In the genomic region with DNA sequence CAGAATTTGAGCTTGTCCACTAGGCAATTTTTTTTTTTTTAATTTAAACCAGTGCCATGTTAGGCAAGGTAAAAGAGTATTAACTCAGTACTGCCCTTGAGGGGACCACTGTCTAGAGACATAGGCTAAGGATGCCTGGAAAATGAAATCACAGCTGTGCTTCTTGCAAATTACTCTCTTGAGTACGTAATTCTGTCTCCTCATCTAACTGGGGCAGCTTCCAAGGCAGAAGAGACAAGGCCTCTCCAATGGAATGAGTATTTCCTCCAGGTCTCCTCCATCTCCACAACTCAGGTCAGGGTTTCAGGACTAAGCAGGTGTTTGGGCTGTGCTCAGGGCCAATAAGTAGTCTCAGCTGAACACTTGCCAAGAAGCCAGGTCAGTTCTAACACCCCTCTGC, we compare ENCODE assay signal across 16 cellular contexts. TPM values are rescaled to one million over a fixed set of nuclear protein-coding genes. Genes with fewer than 3 reads are reported as not detected.
DNase-seq lines count a peak whose midpoint lies in the region; ATAC-seq and TF ChIP-seq lines count a peak whose summit lies in the region.
"Had no signal": no experiment of that assay in that cellular context is flagged by ENCODE, and none has a peak within 500 bp of the region (broad histone marks: within the 10 kb centered on the region; RNA-seq: fewer than 3 reads in every experiment).

No MANE protein-coding gene starts in this region.

- no peak for TF ChIP-seq CTCF in mucosa of descending colon (IDR thresholded peaks at IDR 0.05)
- TF ChIP-seq CTCF in hepatocyte (IDR thresholded peaks at IDR 0.05; ENCODE audit: poor library complexity) = no peak

- no peaks in the 10 kb centered on the region for H3K9me3 ChIP-seq in GM23248 (ENCODE audit: low read depth)
- no peaks in the 10 kb centered on the region for H3K9me3 ChIP-seq in mucosa of descending colon
- no peaks in the 10 kb centered on the region for H3K9me3 ChIP-seq in hepatocyte (ENCODE audit: low read depth)
- H3K9me3 ChIP-seq: BLaER1, HAP-1, lower lobe of right lung, upper lobe of right lung had no signal

- H2AFZ ChIP-seq in GM23248 (no peak overlapping the region), hepatocyte (no peak overlapping the region)

- H3K79me2 ChIP-seq in GM23248 (ENCODE audit: insufficient read depth) = no peaks in the 10 kb centered on the region
- H3K79me2 ChIP-seq in hepatocyte = no peaks in the 10 kb centered on the region

- in situ Hi-C loops in GM23248 (cut with MboI) = loop anchor here (25.0 kb wide), 1 partner anchor 286 kb away; no protein-coding TSS in a partner anchor

- H3K9ac ChIP-seq in GM23248 = no peak overlapping the region
- H3K9ac ChIP-seq: BLaER1 had no signal

- DNase-seq in AG08395 (ENCODE audit: low spot score) = peak; percentile 67
- peak; percentile 81 for DNase-seq in GM23248
- DNase-seq in cerebellar cortex (ENCODE audit: low spot score) = peak; percentile 9
- DNase-seq in mucosa of descending colon = no peak
- DNase-seq in hepatocyte (ENCODE audit: low spot score) = no peak
- no peak for DNase-seq in 8988T
- DNase-seq in NCI-H748 treated with DMSO at 0.1 percent for 48 hours (lab: John Stamatoyannopoulos, UW) = no peak
- DNase-seq in activated effector memory CD4-positive, alpha-beta T cell treated with anti-CD3 and anti-CD28 coated beads, Interleukin-2, amount 50 U/mL, for 16 hours = no peak
- DNase-seq: activated B cell treated with CpG ODN at 0.5 μM for 24 hours; effector CD8-positive, alpha-beta T cell; lower lobe of right lung; NCI-H187; occipital lobe; upper lobe of right lung had no signal

- 44 to 47% methylated on average over 1 of the region's 1 CpG for WGBS in GM23248 (ENCODE audit: low coverage in 1 of 2, low lambda C conversion rate in 2 of 2, missing lambda C conversion rate in 2 of 2), 2 experiments
- 89% methylated on average over 1 of the region's 1 CpG for WGBS in hepatocyte (ENCODE audit: low lambda C conversion rate, missing lambda C conversion rate)

- peak overlapping the region; percentile 29 for H3K4me2 ChIP-seq in GM23248 (ENCODE audit: unreplicated experiment)
- H3K4me2 ChIP-seq in hepatocyte = no peak overlapping the region

- H3K36me3 ChIP-seq in GM23248 (ENCODE audit: low read depth) = no peaks in the 10 kb centered on the region
- H3K36me3 ChIP-seq in mucosa of descending colon (ENCODE audit: low read depth) = no peaks in the 10 kb centered on the region
- H3K36me3 ChIP-seq in hepatocyte (replicated peaks; ENCODE audit: insufficient read depth, low read depth) = no peaks in the 10 kb centered on the region

- peak; percentile 19 for ATAC-seq in mucosa of descending colon

- H3K27ac ChIP-seq in GM23248 = peak overlapping the region; percentile 53
- no peak overlapping the region for H3K27ac ChIP-seq in hepatocyte
- H3K27ac ChIP-seq: lower lobe of right lung, upper lobe of right lung had no signal

- intact Hi-C loops in mucosa of descending colon (cut with DNase I, micrococcal nuclease) = loop anchor here in 1 of 2 donors (10.0 kb wide), 1 partner anchor 293 kb away; no protein-coding TSS in a partner anchor

- H3F3A ChIP-seq in GM23248 (ENCODE audit: insufficient read depth) = peaks cover 18% of the 10 kb centered on the region

- H4K20me1 ChIP-seq in GM23248 (ENCODE audit: insufficient read depth) = no peaks in the 10 kb centered on the region
- no peaks in the 10 kb centered on the region for H4K20me1 ChIP-seq in hepatocyte (ENCODE audit: insufficient read depth, poor library complexity, severe bottlenecking)
- H4K20me1 ChIP-seq: BLaER1 had no signal

- H3K9me2 ChIP-seq in GM23248 (ENCODE audit: insufficient read depth) (no peaks in the 10 kb centered on the region), hepatocyte (replicated peaks; ENCODE audit: insufficient read depth) (no peaks in the 10 kb centered on the region)

- H3K4me3 ChIP-seq in GM23248 (no peak overlapping the region), mucosa of descending colon (no peak overlapping the region), hepatocyte (no peak overlapping the region)
- H3K4me3 ChIP-seq: BLaER1, HAP-1, lower lobe of right lung, upper lobe of right lung had no signal

- peaks cover 27% of the 10 kb centered on the region for H3K4me1 ChIP-seq in GM23248 (ENCODE audit: insufficient read depth)
- no peaks in the 10 kb centered on the region for H3K4me1 ChIP-seq in mucosa of descending colon (ENCODE audit: low read depth)
- H3K4me1 ChIP-seq in hepatocyte (ENCODE audit: insufficient read depth) = peaks cover 9% of the 10 kb centered on the region
- H3K4me1 ChIP-seq: HAP-1 had no signal

- H3K27me3 ChIP-seq in GM23248 (replicated peaks; ENCODE audit: insufficient read depth) (no peaks in the 10 kb centered on the region), hepatocyte (no peaks in the 10 kb centered on the region)
- H3K27me3 ChIP-seq: BLaER1, upper lobe of right lung had no signal

RNA-seq across cellular contexts. Expression of gene MRPS10, which starts 33.8 kb away (rescaled TPM):
- total RNA-seq in GM23248 (2014; rRNA removed; shearing (Covaris generic)) = 79.8 and 82.1 TPM in 2 replicates
- polyA plus RNA-seq in GM23248 (2016; fragmentation: Nextera tagmentation; extraction: Ambion mirVana) = 60.6 and 65.1 TPM in 2 replicates
- 10 to 100 TPM; 22.2 to 31.7 (median 31.5) TPM for total RNA-seq in mucosa of descending colon
- 38.6 and 42.8 TPM in 2 replicates for total RNA-seq in hepatocyte
- 26.8 and 27.7 TPM in 2 replicates for polyA plus RNA-seq in hepatocyte

RNA-seq across cellular contexts. Expression of gene GUCA1B, which starts 56.7 kb away (rescaled TPM):
- 0.22 and 1.3 TPM in 2 replicates for total RNA-seq in GM23248 (2014; rRNA removed; shearing (Covaris generic))
- polyA plus RNA-seq in GM23248 (2016; fragmentation: Nextera tagmentation; extraction: Ambion mirVana) (not detected in 2 replicates), hepatocyte (0.41 TPM in 1 of 2 replicates, not detected in the other)
- total RNA-seq in mucosa of descending colon (1 to 10 TPM in 1 of 3 donors, under 1 TPM in 2; 0.81 to 3.1 (median 0.99) TPM), hepatocyte (0.72 and 0.93 TPM in 2 replicates)
- total RNA-seq: occipital lobe had no signal

Comparison
In these comparisons a context has a peak if more than half of its experiments do, and no peak if none do; other contexts are left out.
1. DNase-seq: peak in AG08395 (single experiment), GM23248 (single experiment) and cerebellar cortex (single experiment); none in mucosa of descending colon (0 of 3), hepatocyte (single experiment), 8988T (single experiment), NCI-H748 treated with DMSO at 0.1 percent for 48 hours (single experiment) and activated effector memory CD4-positive, alpha-beta T cell treated with anti-CD3 and anti-CD28 coated beads, Interleukin-2, amount 50 U/mL, for 16 hours (single experiment).